In the genomic region with DNA sequence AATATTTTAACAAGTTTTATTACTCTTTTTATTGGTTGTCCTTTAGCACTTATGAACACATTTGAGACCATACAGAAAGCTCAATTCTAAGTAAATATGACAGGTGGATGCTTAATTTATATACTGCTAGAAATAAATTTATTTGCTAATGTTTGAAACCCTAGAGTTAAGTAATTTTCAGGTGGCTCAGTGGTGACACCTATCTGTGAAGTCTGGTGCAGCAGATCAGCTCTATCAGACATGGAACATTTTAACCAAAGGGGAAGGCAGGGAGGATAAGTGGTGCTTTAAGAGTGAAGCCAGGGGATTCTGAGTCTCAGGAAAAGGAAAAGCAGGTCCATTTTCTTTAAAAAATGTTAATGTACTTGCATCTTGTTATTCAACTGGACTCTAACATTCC, we compare ENCODE assay signal across 1 cellular context.
TF ChIP-seq lines count a peak whose summit lies in the region.

No MANE protein-coding gene starts in this region.

TF ChIP-seq in H1, 55 proteins besides CTCF, POLR2A, EP300 and RAD21:
- TF ChIP-seq KDM1A (IDR thresholded peaks at IDR 0.05; ENCODE audit: borderline replicate concordance, low read length) (no peak), SP4 (IDR thresholded peaks at IDR 0.05; ENCODE audit: low read length) (no peak), GABPA (IDR thresholded peaks at IDR 0.05; ENCODE audit: borderline replicate concordance, insufficient read depth, low read length) (no peak), CHD1 (IDR thresholded peaks at IDR 0.05; ENCODE audit: low read depth, low read length) (no peak), POU5F1 (IDR thresholded peaks at IDR 0.05; ENCODE audit: low read depth, low read length) (no peak)
- TF ChIP-seq, protein P1, sequence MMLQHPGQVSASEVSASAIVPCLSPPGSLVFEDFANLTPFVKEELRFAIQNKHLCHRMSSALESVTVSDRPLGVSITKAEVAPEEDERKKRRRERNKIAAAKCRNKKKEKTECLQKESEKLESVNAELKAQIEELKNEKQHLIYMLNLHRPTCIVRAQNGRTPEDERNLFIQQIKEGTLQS (IDR thresholded peaks at IDR 0.05; ENCODE audit: insufficient read depth, low read depth, low read length), result no peak
